Comparison of ENCODE assay signal across 14 cellular contexts in the genomic region with DNA sequence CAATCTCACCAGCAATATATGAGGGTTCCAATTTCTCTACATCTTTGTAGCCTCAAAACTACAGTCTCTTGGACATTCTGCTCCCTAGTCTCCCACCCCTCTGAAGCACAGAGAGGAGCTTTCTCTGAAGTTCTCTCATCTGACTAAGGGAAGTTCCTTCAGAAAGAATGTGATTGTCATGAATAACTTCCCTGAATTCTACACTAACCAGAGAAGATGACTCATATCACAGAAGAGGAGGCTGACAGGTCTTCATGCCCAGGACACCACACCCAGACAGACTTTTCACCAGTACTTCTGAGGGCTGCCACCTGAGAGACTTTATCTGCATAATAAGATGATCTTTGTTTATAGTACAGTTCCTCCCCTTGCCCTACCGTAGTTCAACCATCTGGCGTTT. TPM values are rescaled to one million over a fixed set of nuclear protein-coding genes. Genes with fewer than 3 reads are reported as not detected.
DNase-seq lines count a peak whose midpoint lies in the region; ATAC-seq and FAIRE-seq lines count a peak whose summit lies in the region.
"Had no signal": no experiment of that assay in that cellular context is flagged by ENCODE, and none has a peak within 500 bp of the region (broad histone marks: within the 10 kb centered on the region; RNA-seq: fewer than 3 reads in every experiment).

No MANE protein-coding gene starts in this region.

- FAIRE-seq in small intestine (lab: Jason Lieb, UNC) = no peak
- FAIRE-seq: frontal cortex, GM19239 had no signal

- no peak for ATAC-seq in HG03175 (IDR thresholded peaks at IDR 0.05; ENCODE audit: unreplicated experiment)
- ATAC-seq: stimulated activated effector memory CD8-positive, alpha-beta T cell treated with anti-CD3 and anti-CD28 coated beads, Interleukin-12 subunit alpha, Interleukin-12 subunit beta, amount 100 ng/mL, for 72 hours had no signal

- H3K9me3 ChIP-seq in small intestine (ENCODE audit: control insufficient read depth, low read depth) = no peaks in the 10 kb centered on the region

- no peak overlapping the region for H3K27ac ChIP-seq in small intestine (ENCODE audit: low read depth in 1 of 2, low read length in 1 of 2)
- H3K27ac ChIP-seq: 22Rv1 had no signal

- H3K4me3 ChIP-seq in small intestine (ENCODE audit: low read depth in 1 of 2, low read length in 2 of 2) = no peak overlapping the region

- 69 to 77% (median 71%) methylated on average over 2 of the region's 2 CpGs for WGBS in small intestine, 3 donors

- H3K27me3 ChIP-seq in small intestine (ENCODE audit: control insufficient read depth in 2 of 2, insufficient read depth in 2 of 2, low read length in 2 of 2) = no peaks in the 10 kb centered on the region

- DNase-seq in DMS 273 (lab: John Stamatoyannopoulos, UW; ENCODE audit: unreplicated experiment) (peak; percentile 28), DMS 273 treated with DMSO at 0.1 percent for 48 hours (lab: John Stamatoyannopoulos, UW) (no peak), NOMO-1 (lab: John Stamatoyannopoulos, UW; ENCODE audit: unreplicated experiment in 2 of 2) (peak; percentile 4 to 23), dermis blood vessel endothelial cell (peak; percentile 32), small intestine (peak; percentile 29), H4 (ENCODE audit: low spot score) (no peak)
- no peak for DNase-seq in activated CD4-positive, alpha-beta T cell treated with anti-CD3 and anti-CD28 coated beads for 48 hours
- DNase-seq: aorta, NCI-H1105 treated with DMSO at 0.1 percent for 48 hours had no signal

- no peaks in the 10 kb centered on the region for H3K4me1 ChIP-seq in small intestine (ENCODE audit: control insufficient read depth in 2 of 2, insufficient read depth in 1 of 2, low read depth in 1 of 2, low read length in 1 of 2)

- H3K36me3 ChIP-seq in small intestine (ENCODE audit: control insufficient read depth in 2 of 2, insufficient read depth in 2 of 2, low read length in 2 of 2) = no peaks in the 10 kb centered on the region

RNA-seq across cellular contexts. Expression of a gene that starts 52.8 kb away (rescaled TPM):
- 3.9 and 6.5 TPM in 2 replicates for total RNA-seq in dermis blood vessel endothelial cell
- polyA plus RNA-seq in small intestine = 10 to 100 TPM in 1 of 3 donors, 1 to 10 TPM in 2; 3.7 to 12.5 (median 6.5) TPM
- 6.6 and 11.1 TPM in 2 replicates for total RNA-seq in H4 (2014; rRNA removed; shearing (Covaris generic))

Comparison
In these comparisons a context has a peak if more than half of its experiments do, and no peak if none do; other contexts are left out.
1. DNase-seq: peak in DMS 273 (single experiment), NOMO-1 (2 of 2), dermis blood vessel endothelial cell (single experiment) and small intestine (single experiment); none in DMS 273 treated with DMSO at 0.1 percent for 48 hours (single experiment), H4 (single experiment) and activated CD4-positive, alpha-beta T cell treated with anti-CD3 and anti-CD28 coated beads for 48 hours (single experiment).